In genomic region chr16:15982133-15982915, GRCh38 we compare ENCODE assay signal across 6 cellular contexts. TPM values are rescaled to one million over a fixed set of nuclear protein-coding genes. Genes with fewer than 3 reads are reported as not detected.
A peak's percentile ranks its signal among the peaks of the same experiment; 100 is the strongest.
DNase-seq lines count a peak whose midpoint lies in the region; ATAC-seq, FAIRE-seq and TF ChIP-seq lines count a peak whose summit lies in the region.
"Not testable (repeated sequence)": the region's sequence is repeated elsewhere in the genome, so short reads cannot be mapped to it uniquely, and the experiment has no call there.

No MANE protein-coding gene starts in this region.

- peak overlapping the region; percentile 33 for H3K4me3 ChIP-seq in BLaER1
- H3K4me3 ChIP-seq in GM12878; esophagus muscularis mucosa; HepG2 (replicated peaks in 1 of 3; ENCODE audit: insufficient read depth in 1 of 3, low read depth in 2 of 3, low read length in 3 of 3); gastrocnemius medialis: not testable (repeated sequence)

- WGBS in GM12878 (ENCODE audit: insufficient coverage, insufficient replicate concordance, low lambda C conversion rate, missing lambda C conversion rate) = 97% methylated on average over 4 of the region's 5 CpGs
- WGBS in esophagus muscularis mucosa = 83% methylated on average over 5 of the region's 5 CpGs
- WGBS in HepG2 (ENCODE audit: low lambda C conversion rate) = 96% methylated on average over 5 of the region's 5 CpGs

- peaks cover 64% of the 10 kb centered on the region for H4K20me1 ChIP-seq in BLaER1
- not testable (repeated sequence) for H4K20me1 ChIP-seq in GM12878 (ENCODE audit: control insufficient read depth, insufficient read depth); HepG2 (ENCODE audit: insufficient read depth, low read length)

- not testable (repeated sequence) for TF ChIP-seq CTCF in GM12878 (IDR thresholded peaks at IDR 0.05 in 2 of 3, conservative IDR thresholded peaks at IDR 0.05 in 1 of 3; ENCODE audit: control insufficient read depth in 2 of 3, extremely low read depth in 1 of 3, insufficient read depth in 1 of 3, low read depth in 3 of 3, low read length in 3 of 3); esophagus muscularis mucosa (IDR thresholded peaks at IDR 0.05); HepG2 (CRISPR knock-in tag; IDR thresholded peaks at IDR 0.05); gastrocnemius medialis (IDR thresholded peaks at IDR 0.05 in 4 of 5, conservative IDR thresholded peaks at IDR 0.05 in 1 of 5)

- TF ChIP-seq RAD21 in GM12878 (IDR thresholded peaks at IDR 0.05; ENCODE audit: insufficient read depth, low read depth, low read length); HepG2 (CRISPR knock-in tag; IDR thresholded peaks at IDR 0.05): not testable (repeated sequence)

- in situ Hi-C loops in GM12878 (cut with MboI); HepG2 (cut with HindIII; ENCODE audit: extremely low pct_ligation_motif_present, low pct_unique_long_range_greater_than_20kb); gastrocnemius medialis (cut with MboI; ENCODE audit: low sequenced_read_pairs in 4 of 4): not testable (repeated sequence)

- RAD21 ChIA-PET in GM12878 (lab: Charles Lee; ENCODE audit: unreplicated experiment) = not testable (repeated sequence)

- not testable (repeated sequence) for TF ChIP-seq POLR2A in GM12878 (IDR thresholded peaks at IDR 0.05; ENCODE audit: low read depth, low read length); esophagus muscularis mucosa (IDR thresholded peaks at IDR 0.05; ENCODE audit: low read depth); HepG2 (IDR thresholded peaks at IDR 0.05; ENCODE audit: insufficient read depth in 1 of 2, low read depth in 2 of 2, low read length in 2 of 2); gastrocnemius medialis (IDR thresholded peaks at IDR 0.05)

- H3K79me2 ChIP-seq in GM12878 (ENCODE audit: control insufficient read depth, insufficient read depth, low read length) = peaks cover 46% of the 10 kb centered on the region
- peaks cover 48% of the 10 kb centered on the region for H3K79me2 ChIP-seq in HepG2 (ENCODE audit: insufficient read depth, low read length)

- H2AFZ ChIP-seq in GM12878 (ENCODE audit: control insufficient read depth, low read depth, low read length); HepG2 (ENCODE audit: low read length): not testable (repeated sequence)

- H3K4me2 ChIP-seq in BLaER1; GM12878 (ENCODE audit: control insufficient read depth, insufficient read depth); HepG2 (ENCODE audit: low read depth, low read length): not testable (repeated sequence)

- ATAC-seq in T-helper 17 cell, GM12878, HepG2: not testable (repeated sequence)
- ATAC-seq in gastrocnemius medialis = peak; percentile 30 to 68

- H3K36me3 ChIP-seq in BLaER1 (peaks cover 89% of the 10 kb centered on the region), GM12878 (ENCODE audit: control insufficient read depth in 2 of 2, insufficient read depth in 2 of 2, low read length in 1 of 2) (peaks cover 14 to 20% of the 10 kb centered on the region in 2 experiments), HepG2 (replicated peaks in 1 of 2; ENCODE audit: control insufficient read depth in 1 of 2, insufficient read depth in 2 of 2, low read length in 2 of 2) (peaks cover 11 to 29% of the 10 kb centered on the region in 2 experiments; a peak in 4 of 5 replicates)
- not testable (repeated sequence) for H3K36me3 ChIP-seq in esophagus muscularis mucosa, gastrocnemius medialis

- H3K27ac Mint-ChIP-seq in T-helper 17 cell = peak overlapping the region; percentile 65

- H3K4me1 ChIP-seq in BLaER1; GM12878 (ENCODE audit: control insufficient read depth, insufficient read depth, low read length); HepG2 (ENCODE audit: insufficient read depth, low read length): not testable (repeated sequence)
- H3K4me1 ChIP-seq in esophagus muscularis mucosa (peaks cover 16 to 97% (median 83%) of the 10 kb centered on the region in 4 donors), gastrocnemius medialis (peaks cover 37 to 61% of the 10 kb centered on the region in 2 donors)

- H3K27me3 Mint-ChIP-seq in T-helper 17 cell = not testable (repeated sequence)

- H3K36me3 Mint-ChIP-seq in T-helper 17 cell (ENCODE audit: low read depth) = not testable (repeated sequence)

- H3K4me3 Mint-ChIP-seq in T-helper 17 cell = not testable (repeated sequence)

- POLR2A ChIA-PET in GM12878 (lab: Charles Lee); HepG2 (lab: Yijun Ruan, JAX): not testable (repeated sequence)

- H3K9ac ChIP-seq in BLaER1; GM12878 (ENCODE audit: control insufficient read depth, insufficient read depth, low read length); HepG2 (ENCODE audit: insufficient read depth, low read depth, low read length): not testable (repeated sequence)

- not testable (repeated sequence) for FAIRE-seq in GM12878 (lab: Jason Lieb, UNC); HepG2 (lab: Jason Lieb, UNC)

- CTCF ChIA-PET in GM12878 (lab: Yijun Ruan, JAX); HepG2 (lab: Yijun Ruan, JAX; ENCODE audit: low intra/inter-chr PET ratio, low total read pairs): not testable (repeated sequence)

- intact Hi-C loops in GM12878 (cut with micrococcal nuclease; ENCODE audit: unreplicated experiment); esophagus muscularis mucosa (cut with DNase I); HepG2 (cut with micrococcal nuclease; ENCODE audit: unreplicated experiment); gastrocnemius medialis (cut with DNase I; ENCODE audit: low total_unique reads): not testable (repeated sequence)

- H3K27ac ChIP-seq in BLaER1; GM12878 (ENCODE audit: control insufficient read depth, insufficient read depth); HepG2 (ENCODE audit: extremely low read length, insufficient read depth, low read length): not testable (repeated sequence)
- H3K27ac ChIP-seq in esophagus muscularis mucosa (replicated peaks in 1 of 4) (peak overlapping the region; percentile 81 to 87 (median 86)), gastrocnemius medialis (peak overlapping the region in 3 of 4 donors; percentile 36 to 92 (median 70))

- not testable (repeated sequence) for H3K27me3 ChIP-seq in BLaER1; GM12878 (replicated peaks in 1 of 2; ENCODE audit: control insufficient read depth in 2 of 2, insufficient read depth in 2 of 2, low read length in 1 of 2); esophagus muscularis mucosa; HepG2 (ENCODE audit: control insufficient read depth in 1 of 2, insufficient read depth in 2 of 2, low read length in 2 of 2); gastrocnemius medialis

- H3K9me3 ChIP-seq in BLaER1 = peaks cover 60% of the 10 kb centered on the region
- not testable (repeated sequence) for H3K9me3 ChIP-seq in T-helper 17 cell (ENCODE audit: control insufficient read depth, low read length, poor library complexity, severe bottlenecking); esophagus muscularis mucosa; gastrocnemius medialis
- peaks cover 44% of the 10 kb centered on the region for H3K9me3 ChIP-seq in GM12878 (replicated peaks; ENCODE audit: control insufficient read depth, insufficient read depth, low read length)
- peaks cover 49% of the 10 kb centered on the region for H3K9me3 ChIP-seq in HepG2 (ENCODE audit: low read length)

- not testable (repeated sequence) for DNase-seq in T-helper 17 cell; GM12878 (ENCODE audit: low read depth, low spot score); esophagus muscularis mucosa (ENCODE audit: extremely low spot score); HepG2 (ENCODE audit: low spot score)
- DNase-seq in gastrocnemius medialis = peak in 1 of 2 donors; percentile 59

- SMC1A ChIA-PET in GM12878 (lab: Charles Lee; ENCODE audit: uncharacterized antibody, unreplicated experiment) = not testable (repeated sequence)

- BruUV-seq in GM12878 (replicated peaks; lab: Mats Ljungman, UMichigan); HepG2 (replicated peaks; lab: Mats Ljungman, UMichigan): not testable (repeated sequence)

- H3K4me1 Mint-ChIP-seq in T-helper 17 cell = peaks cover 24% of the 10 kb centered on the region

- not testable (repeated sequence) for TF ChIP-seq EP300 in GM12878 (IDR thresholded peaks at IDR 0.05; ENCODE audit: borderline replicate concordance in 1 of 2, control insufficient read depth in 1 of 2, low read depth in 2 of 2, low read length in 2 of 2); esophagus muscularis mucosa (IDR thresholded peaks at IDR 0.05); HepG2 (IDR thresholded peaks at IDR 0.05; ENCODE audit: low read depth in 2 of 2, low read length in 2 of 2); HepG2 (CRISPR knock-in tag; IDR thresholded peaks at IDR 0.05; ENCODE audit: borderline replicate concordance)

RNA-seq across cellular contexts. Expression of gene ABCC1, which starts 32.9 kb away (rescaled TPM):
- total RNA-seq in T-helper 17 cell (10 to 100 TPM; 66.0 to 67.0 TPM), GM12878 (2014; rRNA removed) (18.9 and 21.8 TPM in 2 replicates), GM12878 (2014; rRNA removed; fragmentation: Illumina TruSeq; extraction: Trizol) (12.1 and 12.2 TPM in 2 replicates), GM12878 (2021) (41.7 and 44.6 TPM in 2 replicates), esophagus muscularis mucosa (100 to 1,000 TPM in 2 of 4 donors, 10 to 100 TPM in 2; 61.8 to 141 (median 103) TPM), HepG2 (2016; rRNA removed; fragmentation: Illumina TruSeq; extraction: Trizol) (10.2 and 13.0 TPM in 2 replicates), gastrocnemius medialis (10 to 100 TPM; 19.3 to 43.7 (median 26.2) TPM)
- 142 and 148 TPM in 2 replicates for total RNA-seq in GM12878 (2013; cell fraction: nucleolus; rRNA removed)
- polyA plus RNA-seq in GM12878 (2011; ENCODE audit: low read depth) = 20.3 TPM
- polyA plus RNA-seq in GM12878 (2011; rRNA removed) (15.3 and 27.5 TPM in 2 replicates), GM12878 (2014; fragmentation: Illumina TruSeq; extraction: Trizol) (19.1 and 21.7 TPM in 2 replicates), GM12878 (2014; fragmentation: Nextera tagmentation; extraction: Ambion mirVana) (1 to 10 TPM; 3.2 to 4.8 TPM), GM12878 (2014; rRNA removed) (16.9 and 20.6 TPM in 2 replicates), GM12878 (2016; fragmentation: Nextera tagmentation; extraction: Ambion mirVana) (10 to 100 TPM in 1 of 2 experiments, 1 to 10 TPM in 1; 4.0 to 10.1 TPM), HepG2 (2011; rRNA removed) (30.6 and 38.1 TPM in 2 replicates)
- 26.7 and 30.6 TPM in 2 replicates for polyA plus RNA-seq in GM12878 (2011; cell fraction: cytosol; rRNA removed)
- 92.6 and 98.5 TPM in 2 replicates for polyA plus RNA-seq in GM12878 (2011; cell fraction: nucleus; rRNA removed)
- 27.1 and 43.7 TPM in 2 replicates for polyA plus RNA-seq in GM12878 (2012)
- polyA minus RNA-seq in GM12878 (2011; rRNA and poly(A)+ RNA removed) = 84.9 and 110 TPM in 2 replicates
- polyA minus RNA-seq in GM12878 (2011; cell fraction: cytosol; rRNA and poly(A)+ RNA removed) = 20.8 and 28.8 TPM in 2 replicates
- polyA minus RNA-seq in GM12878 (2011; cell fraction: nucleus; rRNA and poly(A)+ RNA removed) = 39.2 and 69.1 TPM in 2 replicates
- total RNA-seq in HepG2 (2016; cell fraction: cytosol; rRNA removed; fragmentation: Illumina TruSeq; extraction: Trizol; ENCODE audit: low read depth) = 6.2 and 6.4 TPM in 2 replicates
- 8.4 and 12.8 TPM in 2 replicates for total RNA-seq in HepG2 (2016; cell fraction: insoluble cytoplasmic fraction; rRNA removed; fragmentation: Illumina TruSeq; extraction: Trizol)
- total RNA-seq in HepG2 (2016; cell fraction: membrane; rRNA removed; fragmentation: Illumina TruSeq; extraction: Trizol) = 7.7 and 8.5 TPM in 2 replicates
- total RNA-seq in HepG2 (2016; cell fraction: nucleus; rRNA removed; fragmentation: Illumina TruSeq; extraction: Trizol) = 23.8 and 28.6 TPM in 2 replicates
- polyA plus RNA-seq in HepG2 (2011; cell fraction: cytosol; rRNA removed) = 14.1 and 14.7 TPM in 2 replicates
- 110 and 133 TPM in 2 replicates for polyA plus RNA-seq in HepG2 (2011; cell fraction: nucleus; rRNA removed)
- polyA plus RNA-seq in HepG2 (2012) = 23.1 and 36.8 TPM in 2 replicates
- polyA plus RNA-seq in HepG2 (2016; cell fraction: cytosol; fragmentation: Illumina TruSeq; extraction: Trizol; ENCODE audit: low read depth) = 1.3 TPM in 2 replicates
- 6.5 and 9.3 TPM in 2 replicates for polyA plus RNA-seq in HepG2 (2016; cell fraction: insoluble cytoplasmic fraction; fragmentation: Illumina TruSeq; extraction: Trizol; ENCODE audit: low read depth)
- polyA plus RNA-seq in HepG2 (2016; cell fraction: membrane; fragmentation: Illumina TruSeq; extraction: Trizol; ENCODE audit: low read depth) = 2.5 and 3.5 TPM in 2 replicates
- 47.8 and 49.6 TPM in 2 replicates for polyA plus RNA-seq in HepG2 (2016; cell fraction: nucleus; fragmentation: Illumina TruSeq; extraction: Trizol; ENCODE audit: insufficient read depth, low read depth)
- 87.8 and 152 TPM in 2 replicates for polyA minus RNA-seq in HepG2 (2011; rRNA and poly(A)+ RNA removed; ENCODE audit: low replicate concordance)
- 36.7 and 46.7 TPM in 2 replicates for polyA minus RNA-seq in HepG2 (2011; cell fraction: cytosol; rRNA and poly(A)+ RNA removed)
- polyA minus RNA-seq in HepG2 (2011; cell fraction: nucleus; rRNA and poly(A)+ RNA removed) = 61.3 and 64.6 TPM in 2 replicates
